31 cellular contexts compared by ENCODE assay signal in genomic region chr2:3322311-3322970, GRCh38.
"Had no signal": no experiment of that assay in that cellular context is flagged by ENCODE, and none has a peak within 500 bp of the region (broad histone marks: within the 10 kb centered on the region; RNA-seq: fewer than 3 reads in every experiment).

No MANE protein-coding gene starts in this region.

- H3K36me3 ChIP-seq: cardiac muscle cell, MG63 had no signal

- H3K9me3 ChIP-seq: MG63 had no signal

- H3K9me3 Mint-ChIP-seq: activated CD4-positive, alpha-beta T cell treated with anti-CD3 and anti-CD28 coated beads, Interleukin-2, amount 10 ng/mL, durations not matched to agents 24 days and 14 days; activated CD8-positive, alpha-beta T cell treated with anti-CD3 and anti-CD28 coated beads for 36 hours; activated naive CD8-positive, alpha-beta T cell treated with anti-CD3 and anti-CD28 coated beads for 36 hours; activated T-cell treated with anti-CD3 and anti-CD28 coated beads, Interleukin-2, amount 50 U/mL, for 72 hours; activated T-helper 17 cell treated with anti-CD3 and anti-CD28 coated beads, Interleukin-2, amount 50 U/mL, for 72 hours had no signal

- H3K27ac Mint-ChIP-seq: activated CD4-positive, alpha-beta T cell treated with anti-CD3 and anti-CD28 coated beads, Interleukin-2, amount 10 ng/mL, durations not matched to agents 24 days and 14 days; activated CD8-positive, alpha-beta T cell treated with anti-CD3 and anti-CD28 coated beads for 36 hours; activated naive CD8-positive, alpha-beta T cell treated with anti-CD3 and anti-CD28 coated beads for 36 hours; activated T-cell treated with anti-CD3 and anti-CD28 coated beads, Interleukin-2, amount 50 U/mL, for 72 hours; activated T-helper 17 cell treated with anti-CD3 and anti-CD28 coated beads, Interleukin-2, amount 50 U/mL, for 72 hours had no signal

- H3K4me2 ChIP-seq: PC-9 had no signal

- H2AFZ ChIP-seq: PC-9 had no signal

- H3K27ac ChIP-seq: brain microvascular endothelial cell, cardiac muscle cell, PC-9, RWPE1, WERI-Rb-1 had no signal

- FAIRE-seq: RCC 7860 had no signal

- DNase-seq: activated CD4-positive, alpha-beta T cell treated with anti-CD3 and anti-CD28 coated beads, Interleukin-2, amount 10 ng/mL, durations not matched to agents 24 days and 14 days; activated CD4-positive, alpha-beta T cell treated with anti-CD3 and anti-CD28 coated beads, Interleukin-2, amount 50 U/mL, for 4 hours; activated CD8-positive, alpha-beta T cell treated with anti-CD3 and anti-CD28 coated beads for 36 hours; activated gamma-delta T cell treated with Interleukin-2 at 50 U/mL for 16 hours; activated naive CD4-positive, alpha-beta T cell treated with anti-CD3 and anti-CD28 coated beads, Interleukin-2, amount 50 U/mL, for 16 hours; activated naive CD8-positive, alpha-beta T cell treated with anti-CD3 and anti-CD28 coated beads for 36 hours; activated T-cell treated with anti-CD3 and anti-CD28 coated beads, Interleukin-2, amount 50 U/mL, for 1 hour; activated T-cell treated with anti-CD3 and anti-CD28 coated beads, Interleukin-2, amount 50 U/mL, for 72 hours; amniotic stem cell; aorta; brain microvascular endothelial cell; Kasumi-1; KG1; MG63; NCI-H1048; NCI-H1436 treated with DMSO at 0.1 percent for 48 hours; NCI-H1694 treated with DMSO at 0.1 percent for 48 hours; NCI-H2029; NCI-H345; NCI-H524 treated with DMSO at 0.1 percent for 48 hours; NK-92 treated with Interleukin-12 subunit alpha and Interleukin-12 subunit beta, amount 100 ng/mL, for 24 hours; PC-9; Right ventricle myocardium superior; SW 1271; T-helper 1 cell; T1000; WERI-Rb-1 had no signal

- H3K4me3 ChIP-seq: cardiac muscle cell, MG63, PC-9 had no signal

- H3K27me3 Mint-ChIP-seq: activated CD4-positive, alpha-beta T cell treated with anti-CD3 and anti-CD28 coated beads, Interleukin-2, amount 10 ng/mL, durations not matched to agents 24 days and 14 days; activated CD8-positive, alpha-beta T cell treated with anti-CD3 and anti-CD28 coated beads for 36 hours; activated naive CD8-positive, alpha-beta T cell treated with anti-CD3 and anti-CD28 coated beads for 36 hours; activated T-helper 17 cell treated with anti-CD3 and anti-CD28 coated beads, Interleukin-2, amount 50 U/mL, for 72 hours had no signal

- H3K27me3 ChIP-seq: brain microvascular endothelial cell, cardiac muscle cell, MG63 had no signal

- H3K4me3 Mint-ChIP-seq: activated CD4-positive, alpha-beta T cell treated with anti-CD3 and anti-CD28 coated beads, Interleukin-2, amount 10 ng/mL, durations not matched to agents 24 days and 14 days; activated CD8-positive, alpha-beta T cell treated with anti-CD3 and anti-CD28 coated beads for 36 hours; activated naive CD8-positive, alpha-beta T cell treated with anti-CD3 and anti-CD28 coated beads for 36 hours; activated T-cell treated with anti-CD3 and anti-CD28 coated beads, Interleukin-2, amount 50 U/mL, for 72 hours; activated T-helper 17 cell treated with anti-CD3 and anti-CD28 coated beads, Interleukin-2, amount 50 U/mL, for 72 hours had no signal
